Comparison of ENCODE assay signal across 9 cellular contexts in genomic region chr2:222451270-222451674, GRCh38. TPM values are rescaled to one million over a fixed set of nuclear protein-coding genes. Genes with fewer than 3 reads are reported as not detected.
A peak's percentile ranks its signal among the peaks of the same experiment; 100 is the strongest.
DNase-seq lines count a peak whose midpoint lies in the region; ATAC-seq lines count a peak whose summit lies in the region.
"Had no signal": no experiment of that assay in that cellular context is flagged by ENCODE, and none has a peak within 500 bp of the region (broad histone marks: within the 10 kb centered on the region; RNA-seq: fewer than 3 reads in every experiment).

No MANE protein-coding gene starts in this region.

- no peak overlapping the region for H3K27ac ChIP-seq in mesenchymal stem cell (ENCODE audit: low read length, poor library complexity, severe bottlenecking)
- no peak overlapping the region for H3K27ac ChIP-seq in mesendoderm (ENCODE audit: low read depth, low read length)

- no peak overlapping the region for H3K9ac ChIP-seq in mesenchymal stem cell (ENCODE audit: low read length)
- no peak overlapping the region for H3K9ac ChIP-seq in mesendoderm (ENCODE audit: low read length)

- no peak overlapping the region for H3K4ac ChIP-seq in mesenchymal stem cell (ENCODE audit: low read depth in 1 of 2, low read length in 2 of 2)
- H3K4ac ChIP-seq in mesendoderm (ENCODE audit: low read depth, low read length): no peak overlapping the region

- no peaks in the 10 kb centered on the region for H3K4me1 ChIP-seq in mesenchymal stem cell (ENCODE audit: control insufficient read depth, insufficient read depth, low read depth, low read length)
- no peaks in the 10 kb centered on the region for H3K4me1 ChIP-seq in mesendoderm (ENCODE audit: control insufficient read depth, low read depth, low read length)

- H3K23ac ChIP-seq in mesenchymal stem cell (ENCODE audit: low read length in 2 of 2): no peak overlapping the region
- H3K23ac ChIP-seq in mesendoderm (ENCODE audit: low read length): no peak overlapping the region

- H2AFZ ChIP-seq in mesenchymal stem cell (ENCODE audit: low read depth, low read length): no peak overlapping the region

- H3K79me1 ChIP-seq in mesenchymal stem cell (replicated peaks; ENCODE audit: low read length, poor library complexity, severe bottlenecking): no peaks in the 10 kb centered on the region
- H3K79me1 ChIP-seq in mesendoderm (ENCODE audit: low read length): no peaks in the 10 kb centered on the region

- no peak overlapping the region for H4K5ac ChIP-seq in mesendoderm (ENCODE audit: low read length)

- H3K36me3 ChIP-seq in mesenchymal stem cell (ENCODE audit: control insufficient read depth in 1 of 2, insufficient read depth in 2 of 2, low read depth in 1 of 2, low read length in 2 of 2) (no peaks in the 10 kb centered on the region), mesendoderm (ENCODE audit: control insufficient read depth, insufficient read depth, low read length) (no peaks in the 10 kb centered on the region)

- no peak for DNase-seq in activated CD4-positive, CD25-positive, alpha-beta regulatory T cell treated with anti-CD3 and anti-CD28 coated beads, Interleukin-2, amount 50 U/mL, for 72 hours
- DNase-seq in mesenchymal stem cell (peak; percentile 60), mesendoderm (no peak), nucleus accumbens (lab: John Stamatoyannopoulos, UW) (no peak), retina (no peak)
- DNase-seq: kidney glomerular epithelial cell had no signal

- H2BK120ac ChIP-seq in mesenchymal stem cell (ENCODE audit: low read depth, low read length) (no peak overlapping the region), mesendoderm (ENCODE audit: low read depth, low read length) (no peak overlapping the region)

- H3K9me3 ChIP-seq in mesenchymal stem cell (ENCODE audit: control insufficient read depth, low read length): no peaks in the 10 kb centered on the region

- ATAC-seq in activated CD4-positive, CD25-positive, alpha-beta regulatory T cell treated with anti-CD3 and anti-CD28 coated beads, Interleukin-2, amount 50 U/mL, for 24 hours: peak; percentile 86 to 96
- ATAC-seq in GM21526 (IDR thresholded peaks at IDR 0.05; ENCODE audit: low FRiP score, unreplicated experiment) (peak; percentile 99), HG03439 (IDR thresholded peaks at IDR 0.05; ENCODE audit: unreplicated experiment) (peak; percentile 100)

- no peak overlapping the region for H2AK5ac ChIP-seq in mesenchymal stem cell (ENCODE audit: low read length, severe bottlenecking)
- H2AK5ac ChIP-seq in mesendoderm (ENCODE audit: low read length): no peak overlapping the region

- no peak overlapping the region for H2BK15ac ChIP-seq in mesenchymal stem cell (ENCODE audit: low read depth, poor library complexity, severe bottlenecking)
- no peak overlapping the region for H2BK15ac ChIP-seq in mesendoderm (replicated peaks; ENCODE audit: low read depth)

- WGBS in mesenchymal stem cell: 35% methylated on average over 4 of the region's 5 CpGs
- WGBS in mesendoderm (ENCODE audit: extremely low coverage, insufficient coverage, low lambda C conversion rate): no CpG with 5 or more reads among the region's 5 CpGs

- peak overlapping the region in 1 of 2 experiments; percentile 48 for H2BK12ac ChIP-seq in mesenchymal stem cell (ENCODE audit: low read length in 2 of 2)

- H4K8ac ChIP-seq in mesenchymal stem cell (ENCODE audit: low read length) (peak overlapping the region; percentile 69), mesendoderm (ENCODE audit: low read depth, low read length) (no peak overlapping the region)

- peak overlapping the region; percentile 47 for H4K91ac ChIP-seq in mesenchymal stem cell (ENCODE audit: low read length)

- H3K4me2 ChIP-seq in mesenchymal stem cell (ENCODE audit: low read length, poor library complexity, severe bottlenecking) (no peak overlapping the region), mesendoderm (ENCODE audit: low read length) (no peak overlapping the region)

- H2BK5ac ChIP-seq in mesenchymal stem cell (ENCODE audit: low read depth, low read length, poor library complexity, severe bottlenecking) (no peak overlapping the region), mesendoderm (ENCODE audit: low read length) (no peak overlapping the region)

- H3K79me2 ChIP-seq in mesendoderm (ENCODE audit: control insufficient read depth, insufficient read depth, low read length): no peaks in the 10 kb centered on the region

- H3K18ac ChIP-seq in mesenchymal stem cell (ENCODE audit: low read depth in 1 of 2, low read length in 2 of 2) (peak overlapping the region in 1 of 2 experiments; percentile 67), mesendoderm (ENCODE audit: low read length) (no peak overlapping the region)

- peaks cover 48 to 62% of the 10 kb centered on the region in 2 experiments for H3K27me3 ChIP-seq in mesenchymal stem cell (ENCODE audit: control insufficient read depth in 1 of 2, insufficient read depth in 1 of 2, low read length in 2 of 2)
- H3K27me3 ChIP-seq in mesendoderm (ENCODE audit: insufficient read depth, low read length, poor library complexity): no peaks in the 10 kb centered on the region

- H3K4me3 ChIP-seq in mesenchymal stem cell (ENCODE audit: insufficient read depth in 1 of 2, low read depth in 1 of 2, low read length in 2 of 2) (no peak overlapping the region), mesendoderm (ENCODE audit: low read length) (no peak overlapping the region)

- H3K56ac ChIP-seq in mesendoderm (ENCODE audit: low read length): no peak overlapping the region

- H3K14ac ChIP-seq in mesenchymal stem cell (ENCODE audit: low read length in 2 of 2): peak overlapping the region in 1 of 2 experiments; percentile 41

RNA-seq across cellular contexts. Expression of gene SGPP2, which starts 26.9 kb away (rescaled TPM):
- polyA plus RNA-seq in mesenchymal stem cell (2013, experiment 1 of 2): 0.03 TPM
- polyA plus RNA-seq in mesenchymal stem cell (2013, experiment 2 of 2): 0.04 TPM
- 0.01 TPM for polyA plus RNA-seq in mesendoderm (2013, experiment 1 of 2)
- polyA plus RNA-seq in mesendoderm (2013, experiment 2 of 2): not detected
